8 cellular contexts compared by ENCODE assay signal in genomic region chr6:21264288-21264818, GRCh38.
DNase-seq lines count a peak whose midpoint lies in the region; ATAC-seq lines count a peak whose summit lies in the region.
"Had no signal": no experiment of that assay in that cellular context is flagged by ENCODE, and none has a peak within 500 bp of the region (broad histone marks: within the 10 kb centered on the region; RNA-seq: fewer than 3 reads in every experiment).

No MANE protein-coding gene starts in this region.

- DNase-seq in HT-29 (ENCODE audit: low spot score) = peak; percentile 61
- peak; percentile 55 for DNase-seq in NCI-H510A (lab: John Stamatoyannopoulos, UW)
- DNase-seq in left kidney (ENCODE audit: low read depth, low spot score) = peak; percentile 95
- no peak for DNase-seq in stimulated activated CD4-positive, alpha-beta T cell treated with anti-CD3 and anti-CD28 coated beads, Interleukin-1b, Interleukin-23, amount 100 ng/mL, for 48 hours
- DNase-seq in head of caudate nucleus = no peak
- DNase-seq: ovary had no signal

- intact Hi-C loops in head of caudate nucleus (cut with DNase I) = no loop called here

- ATAC-seq in GM19438 (IDR thresholded peaks at IDR 0.05; ENCODE audit: low read depth, unreplicated experiment) = peak; percentile 25
- ATAC-seq in HG03159 (IDR thresholded peaks at IDR 0.05; ENCODE audit: unreplicated experiment) = no peak

Comparison
In these comparisons a context has a peak if more than half of its experiments do, and no peak if none do; other contexts are left out.
1. DNase-seq: peak in HT-29 (single experiment), NCI-H510A (single experiment) and left kidney (single experiment); none in stimulated activated CD4-positive, alpha-beta T cell treated with anti-CD3 and anti-CD28 coated beads, Interleukin-1b, Interleukin-23, amount 100 ng/mL, for 48 hours (single experiment) and head of caudate nucleus (0 of 42).